In genomic region chr7:131034166-131034881, GRCh38 we compare ENCODE assay signal across 11 cellular contexts.
A peak's percentile ranks its signal among the peaks of the same experiment; 100 is the strongest.
DNase-seq lines count a peak whose midpoint lies in the region; ATAC-seq, FAIRE-seq and TF ChIP-seq lines count a peak whose summit lies in the region.
"Had no signal": no experiment of that assay in that cellular context is flagged by ENCODE, and none has a peak within 500 bp of the region (broad histone marks: within the 10 kb centered on the region; RNA-seq: fewer than 3 reads in every experiment).

No MANE protein-coding gene starts in this region.

- peaks cover 26% of the 10 kb centered on the region for H3K79me2 ChIP-seq in HepG2 (ENCODE audit: insufficient read depth, low read length)
- H3K79me2 ChIP-seq in keratinocyte (ENCODE audit: control insufficient read depth, insufficient read depth, low read length): peaks cover 6% of the 10 kb centered on the region

- H3K4me3 ChIP-seq in liver (ENCODE audit: low read depth in 1 of 3, low read length in 3 of 3) (no peak overlapping the region), HepG2 (replicated peaks in 1 of 3; ENCODE audit: insufficient read depth in 1 of 3, low read depth in 2 of 3, low read length in 3 of 3) (no peak overlapping the region), keratinocyte (ENCODE audit: control insufficient read depth in 2 of 3, extremely low read depth in 1 of 3, insufficient read depth in 2 of 3, low read depth in 1 of 3, low read length in 3 of 3) (no peak overlapping the region)
- H3K4me3 ChIP-seq: BLaER1 had no signal

- dilution Hi-C loops in keratinocyte (cut with MboI; ENCODE audit: extremely low pct_ligation_motif_present, low sequenced_read_pairs): no loop called here

- H3K9ac ChIP-seq in liver (ENCODE audit: low read depth in 1 of 2, low read length in 2 of 2) (no peak overlapping the region), HepG2 (ENCODE audit: insufficient read depth, low read depth, low read length) (no peak overlapping the region), keratinocyte (ENCODE audit: control insufficient read depth, extremely low read depth, insufficient read depth, low read length) (no peak overlapping the region)
- H3K9ac ChIP-seq: BLaER1 had no signal

- peaks cover 53% of the 10 kb centered on the region for H3K4me1 Mint-ChIP-seq in activated CD8-positive, alpha-beta T cell treated with anti-CD3 and anti-CD28 coated beads, Interleukin-2, amount 10 ng/mL, durations not matched to agents 7 days and 5 days (ENCODE audit: low read depth)

- no peak for FAIRE-seq in HepG2 (lab: Jason Lieb, UNC)
- peak; percentile 9 for FAIRE-seq in keratinocyte (lab: Jason Lieb, UNC)

- H3K36me3 Mint-ChIP-seq in activated CD8-positive, alpha-beta T cell treated with anti-CD3 and anti-CD28 coated beads, Interleukin-2, amount 10 ng/mL, durations not matched to agents 7 days and 5 days (ENCODE audit: low read depth): peaks cover 5% of the 10 kb centered on the region

- no peaks in the 10 kb centered on the region for H3K27me3 Mint-ChIP-seq in activated CD8-positive, alpha-beta T cell treated with anti-CD3 and anti-CD28 coated beads, Interleukin-2, amount 10 ng/mL, durations not matched to agents 7 days and 5 days (ENCODE audit: low read depth)

- no peak overlapping the region for H3K27ac Mint-ChIP-seq in activated CD8-positive, alpha-beta T cell treated with anti-CD3 and anti-CD28 coated beads, Interleukin-2, amount 10 ng/mL, durations not matched to agents 7 days and 5 days
- H3K27ac Mint-ChIP-seq: nephron progenitor cell had no signal

- no peak for ATAC-seq in HepG2
- ATAC-seq in activated CD8-positive, alpha-beta T cell treated with anti-CD3 and anti-CD28 coated beads, Interleukin-2, amount 10 ng/mL, durations not matched to agents 7 days and 5 days: peak; percentile 24
- ATAC-seq in HG03097 (IDR thresholded peaks at IDR 0.05; ENCODE audit: low FRiP score, unreplicated experiment): no peak

- WGBS in liver: 87% methylated on average over 9 of the region's 9 CpGs
- 96% methylated on average over 9 of the region's 9 CpGs for WGBS in HepG2 (ENCODE audit: low lambda C conversion rate)

- POLR2A ChIA-PET in HepG2 (lab: Yijun Ruan, JAX): no interaction called here
- POLR2A ChIA-PET in activated CD8-positive, alpha-beta T cell treated with anti-CD3 and anti-CD28 coated beads, Interleukin-2, amount 10 ng/mL, durations not matched to agents 7 days and 5 days (lab: Charles Lee): interaction anchor here (0.6 kb wide), 1 partner anchor 976 kb away, joined by 3 read pairs; no protein-coding TSS in a partner anchor

- H3K9me3 ChIP-seq in liver (ENCODE audit: control insufficient read depth in 4 of 4, low read length in 3 of 4): no peaks in the 10 kb centered on the region
- no peaks in the 10 kb centered on the region for H3K9me3 ChIP-seq in HepG2 (ENCODE audit: low read length)
- H3K9me3 ChIP-seq in keratinocyte (ENCODE audit: control insufficient read depth, low read depth, low read length): no peaks in the 10 kb centered on the region
- H3K9me3 ChIP-seq: BLaER1 had no signal

- CTCF ChIA-PET in HepG2 (lab: Yijun Ruan, JAX; ENCODE audit: low intra/inter-chr PET ratio, low total read pairs): no interaction called here
- CTCF ChIA-PET in activated CD8-positive, alpha-beta T cell treated with anti-CD3 and anti-CD28 coated beads, Interleukin-2, amount 10 ng/mL, durations not matched to agents 7 days and 5 days (lab: Charles Lee): interaction anchor here (0.7 to 3.3 kb wide), 2 partner anchors 52 to 138 kb away, joined by 4 to 15 read pairs; no protein-coding TSS in a partner anchor

- DNase-seq in HepG2 (ENCODE audit: low spot score) (no peak), keratinocyte (ENCODE audit: low read depth, low spot score) (no peak), NCI-H1092 treated with DMSO at 0.1 percent for 48 hours (lab: John Stamatoyannopoulos, UW) (no peak), HUDEP-2 (lab: John Stamatoyannopoulos, UW; ENCODE audit: unreplicated experiment in 76 of 76) (no peak), NCI-H1417 treated with DMSO at 0.1 percent for 48 hours (lab: John Stamatoyannopoulos, UW) (no peak)
- DNase-seq in activated CD8-positive, alpha-beta T cell treated with anti-CD3 and anti-CD28 coated beads, Interleukin-2, amount 10 ng/mL, durations not matched to agents 7 days and 5 days: no peak
- DNase-seq: GOT3, nephron progenitor cell had no signal

- H3K4me3 Mint-ChIP-seq in activated CD8-positive, alpha-beta T cell treated with anti-CD3 and anti-CD28 coated beads, Interleukin-2, amount 10 ng/mL, durations not matched to agents 7 days and 5 days: no peak overlapping the region
- H3K4me3 Mint-ChIP-seq: nephron progenitor cell had no signal

- TF ChIP-seq CTCF in liver (IDR thresholded peaks at IDR 0.05; ENCODE audit: low read depth, low read length, missing input control) (no peak), HepG2 (CRISPR knock-in tag; IDR thresholded peaks at IDR 0.05) (no peak), keratinocyte (optimal IDR thresholded peaks at IDR 0.05 in 1 of 3, IDR thresholded peaks at IDR 0.05 in 1 of 3, conservative IDR thresholded peaks at IDR 0.05 in 1 of 3; ENCODE audit: extremely low read depth in 1 of 3, insufficient read depth in 2 of 3, low read length in 3 of 3) (no peak)

- TF ChIP-seq EP300 in HepG2 (IDR thresholded peaks at IDR 0.05; ENCODE audit: low read depth in 2 of 2, low read length in 2 of 2) (no peak), HepG2 (CRISPR knock-in tag; IDR thresholded peaks at IDR 0.05; ENCODE audit: borderline replicate concordance) (no peak)

- TF ChIP-seq RAD21 in liver (IDR thresholded peaks at IDR 0.05): no peak
- TF ChIP-seq RAD21 in HepG2 (CRISPR knock-in tag; IDR thresholded peaks at IDR 0.05): no peak

- H3K4me1 ChIP-seq in liver (ENCODE audit: control insufficient read depth in 4 of 4, insufficient read depth in 4 of 4, low read length in 3 of 4) (peaks cover 0 to 9% (median 4%) of the 10 kb centered on the region in 4 donors), HepG2 (ENCODE audit: insufficient read depth, low read length) (no peaks in the 10 kb centered on the region), keratinocyte (ENCODE audit: control insufficient read depth, extremely low read depth, insufficient read depth, low read length) (no peaks in the 10 kb centered on the region)
- H3K4me1 ChIP-seq: BLaER1 had no signal

- intact Hi-C loops in HepG2 (cut with micrococcal nuclease; ENCODE audit: unreplicated experiment): no loop called here

- H4K20me1 ChIP-seq in HepG2 (ENCODE audit: insufficient read depth, low read length) (peaks cover 11% of the 10 kb centered on the region; the same call in 1 of the 2 replicates), keratinocyte (ENCODE audit: control insufficient read depth, extremely low read depth, insufficient read depth, low read length) (no peaks in the 10 kb centered on the region)

- H2AFZ ChIP-seq in HepG2 (ENCODE audit: low read length) (no peak overlapping the region), keratinocyte (ENCODE audit: control insufficient read depth, low read length) (no peak overlapping the region)

- TF ChIP-seq POLR2A in HepG2 (IDR thresholded peaks at IDR 0.05; ENCODE audit: insufficient read depth in 1 of 2, low read depth in 2 of 2, low read length in 2 of 2): no peak

- H3K36me3 ChIP-seq in liver (ENCODE audit: control insufficient read depth in 4 of 4, insufficient read depth in 3 of 4, low read depth in 1 of 4, low read length in 3 of 4): no peaks in the 10 kb centered on the region
- H3K36me3 ChIP-seq in HepG2 (replicated peaks in 1 of 2; ENCODE audit: control insufficient read depth in 1 of 2, insufficient read depth in 2 of 2, low read length in 2 of 2): peaks cover 2 to 16% of the 10 kb centered on the region in 2 experiments; a peak in 2 of 5 replicates
- H3K36me3 ChIP-seq in keratinocyte (ENCODE audit: control insufficient read depth in 2 of 2, extremely low read depth in 1 of 2, insufficient read depth in 2 of 2, low read length in 2 of 2): no peaks in the 10 kb centered on the region
- H3K36me3 ChIP-seq: BLaER1 had no signal

- no TSS peak for BruUV-seq in HepG2 (replicated peaks; lab: Mats Ljungman, UMichigan)

- H3K4me2 ChIP-seq in HepG2 (ENCODE audit: low read depth, low read length) (no peak overlapping the region), keratinocyte (ENCODE audit: control insufficient read depth, extremely low read depth, insufficient read depth, low read depth, low read length) (no peak overlapping the region)
- H3K4me2 ChIP-seq: BLaER1 had no signal

- peaks cover 4% of the 10 kb centered on the region for H3K9me3 Mint-ChIP-seq in activated CD8-positive, alpha-beta T cell treated with anti-CD3 and anti-CD28 coated beads, Interleukin-2, amount 10 ng/mL, durations not matched to agents 7 days and 5 days (ENCODE audit: insufficient read depth)
- H3K9me3 Mint-ChIP-seq: nephron progenitor cell had no signal

- H3K27ac ChIP-seq in liver (ENCODE audit: low read depth in 1 of 2, low read length in 2 of 2) (no peak overlapping the region), HepG2 (ENCODE audit: extremely low read length, insufficient read depth, low read length) (no peak overlapping the region), keratinocyte (ENCODE audit: control insufficient read depth, insufficient read depth, low read length) (no peak overlapping the region)
- H3K27ac ChIP-seq: BLaER1 had no signal

- H3K27me3 ChIP-seq in liver (ENCODE audit: control insufficient read depth in 4 of 4, insufficient read depth in 4 of 4, low read length in 3 of 4): no peaks in the 10 kb centered on the region
- H3K27me3 ChIP-seq in HepG2 (ENCODE audit: control insufficient read depth in 1 of 2, insufficient read depth in 2 of 2, low read length in 2 of 2): no peaks in the 10 kb centered on the region
- no peaks in the 10 kb centered on the region for H3K27me3 ChIP-seq in keratinocyte (ENCODE audit: control insufficient read depth, extremely low read depth, insufficient read depth, low read length)
- H3K27me3 ChIP-seq: BLaER1 had no signal

- in situ Hi-C loops in HepG2 (cut with HindIII; ENCODE audit: extremely low pct_ligation_motif_present, low pct_unique_long_range_greater_than_20kb): no loop called here

- no peaks in the 10 kb centered on the region for H3K9me1 ChIP-seq in keratinocyte (ENCODE audit: control insufficient read depth, extremely low read depth, insufficient read depth, low read length)

TF ChIP-seq in liver, 16 proteins besides CTCF, POLR2A, EP300 and RAD21 (continues in another document):
- TF ChIP-seq YY1 (IDR thresholded peaks at IDR 0.05) (no peak), MAX (IDR thresholded peaks at IDR 0.05) (no peak), RXRA (IDR thresholded peaks at IDR 0.05) (no peak), NR2F2 (IDR thresholded peaks at IDR 0.05) (no peak)

TF ChIP-seq in HepG2, 621 proteins besides CTCF, POLR2A, EP300 and RAD21 (continues in another document):
- no peak for TF ChIP-seq ZNF772 (CRISPR knock-in tag; IDR thresholded peaks at IDR 0.05)
- TF ChIP-seq TP53 (CRISPR knock-in tag; conservative IDR thresholded peaks at IDR 0.05): no peak
- TF ChIP-seq EED (CRISPR knock-in tag; IDR thresholded peaks at IDR 0.05): no peak
